In the genomic region with DNA sequence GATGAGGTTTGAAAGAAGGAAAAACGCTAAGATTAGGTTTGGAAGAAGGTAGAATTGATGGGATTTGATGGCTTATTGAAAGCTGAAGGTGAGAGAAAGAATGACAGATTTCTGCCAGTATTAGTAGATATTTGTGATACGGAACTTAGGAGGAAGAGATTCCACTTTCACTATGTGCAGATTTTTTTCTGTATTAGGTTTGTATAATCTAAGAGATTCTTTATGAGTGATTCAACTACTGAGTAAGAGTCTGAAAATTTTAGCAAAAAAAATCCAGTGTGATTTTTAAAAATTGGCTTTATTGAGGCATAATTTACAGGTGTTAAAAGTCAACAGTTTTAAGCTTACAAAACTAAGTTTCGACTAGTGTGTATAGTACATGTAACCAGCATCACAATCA, we compare ENCODE assay signal across 28 cellular contexts. TPM values are rescaled to one million over a fixed set of nuclear protein-coding genes. Genes with fewer than 3 reads are reported as not detected.
DNase-seq lines count a peak whose midpoint lies in the region; ATAC-seq and TF ChIP-seq lines count a peak whose summit lies in the region.
"Had no signal": no experiment of that assay in that cellular context is flagged by ENCODE, and none has a peak within 500 bp of the region (broad histone marks: within the 10 kb centered on the region; RNA-seq: fewer than 3 reads in every experiment).

No MANE protein-coding gene starts in this region.

- H3K4me2 ChIP-seq in fibroblast of lung (ENCODE audit: extremely low read depth, insufficient read depth, low read length) (peak overlapping the region; percentile 39), smooth muscle cell (peak overlapping the region; percentile 56)

- no peak overlapping the region for H3K4me3 Mint-ChIP-seq in effector memory CD8-positive, alpha-beta T cell
- H3K4me3 Mint-ChIP-seq: activated CD8-positive, alpha-beta T cell treated with anti-CD3 and anti-CD28 coated beads for 36 hours; activated naive CD4-positive, alpha-beta T cell treated with anti-CD3 and anti-CD28 coated beads, Interleukin-2, amount 10 ng/mL, durations not matched to agents 7 days and 5 days; activated T-cell treated with anti-CD3 and anti-CD28 coated beads, Interleukin-2, amount 50 U/mL, for 4 hours; B cell; endodermal cell; immature natural killer cell; neural crest cell; stimulated activated naive CD8-positive, alpha-beta T cell treated with anti-CD3 and anti-CD28 coated beads, Interleukin-15, amount 100 ng/mL, for 72 hours; T-helper 17 cell had no signal

- no peaks in the 10 kb centered on the region for H3K9me3 Mint-ChIP-seq in effector memory CD8-positive, alpha-beta T cell
- H3K9me3 Mint-ChIP-seq: activated CD8-positive, alpha-beta T cell treated with anti-CD3 and anti-CD28 coated beads for 36 hours; activated naive CD4-positive, alpha-beta T cell treated with anti-CD3 and anti-CD28 coated beads, Interleukin-2, amount 10 ng/mL, durations not matched to agents 7 days and 5 days; activated T-cell treated with anti-CD3 and anti-CD28 coated beads, Interleukin-2, amount 50 U/mL, for 4 hours; endodermal cell; immature natural killer cell; neural crest cell; stimulated activated naive CD8-positive, alpha-beta T cell treated with anti-CD3 and anti-CD28 coated beads, Interleukin-15, amount 100 ng/mL, for 72 hours had no signal

- H3F3A ChIP-seq in smooth muscle cell (ENCODE audit: low read depth), result no peaks in the 10 kb centered on the region

- no peaks in the 10 kb centered on the region for H3K27me3 Mint-ChIP-seq in effector memory CD8-positive, alpha-beta T cell
- H3K27me3 Mint-ChIP-seq: activated CD8-positive, alpha-beta T cell treated with anti-CD3 and anti-CD28 coated beads for 36 hours; activated naive CD4-positive, alpha-beta T cell treated with anti-CD3 and anti-CD28 coated beads, Interleukin-2, amount 10 ng/mL, durations not matched to agents 7 days and 5 days; B cell; stimulated activated naive CD8-positive, alpha-beta T cell treated with anti-CD3 and anti-CD28 coated beads, Interleukin-15, amount 100 ng/mL, for 72 hours; T-helper 17 cell had no signal

- peaks cover 47% of the 10 kb centered on the region for H3K4me1 ChIP-seq in SJSA1 (replicated peaks)
- peaks cover 4% of the 10 kb centered on the region for H3K4me1 ChIP-seq in fibroblast of lung (ENCODE audit: control insufficient read depth, extremely low read depth, insufficient read depth, low read length)
- no peaks in the 10 kb centered on the region for H3K4me1 ChIP-seq in smooth muscle cell (ENCODE audit: low read depth)
- H3K4me1 ChIP-seq: heart right ventricle, SJCRH30 had no signal

- H3K4me1 Mint-ChIP-seq in effector memory CD8-positive, alpha-beta T cell (ENCODE audit: low read depth in 2 of 2), result no peaks in the 10 kb centered on the region
- H3K4me1 Mint-ChIP-seq: activated naive CD4-positive, alpha-beta T cell treated with anti-CD3 and anti-CD28 coated beads, Interleukin-2, amount 10 ng/mL, durations not matched to agents 7 days and 5 days; B cell; endodermal cell; neural crest cell; stimulated activated naive CD8-positive, alpha-beta T cell treated with anti-CD3 and anti-CD28 coated beads, Interleukin-15, amount 100 ng/mL, for 72 hours had no signal

- H3K4me3 ChIP-seq in SJSA1 (no peak overlapping the region), fibroblast of lung (replicated peaks in 1 of 4; ENCODE audit: control extremely low read depth in 1 of 4, insufficient read depth in 1 of 4, low read depth in 3 of 4, low read length in 4 of 4) (peak overlapping the region in 2 of 4 experiments; percentile 10 to 37), smooth muscle cell (no peak overlapping the region)
- H3K4me3 ChIP-seq: heart right ventricle, MG63, mucosa of descending colon, SJCRH30 had no signal

- TF ChIP-seq CTCF in fibroblast of lung (conservative IDR thresholded peaks at IDR 0.05 in 1 of 2, IDR thresholded peaks at IDR 0.05 in 1 of 2; ENCODE audit: low read depth in 1 of 2, low read length in 2 of 2) (no peak), smooth muscle cell (IDR thresholded peaks at IDR 0.05; ENCODE audit: borderline replicate concordance, insufficient read depth, poor library complexity, severe bottlenecking) (no peak)

- H4K20me1 ChIP-seq in fibroblast of lung (ENCODE audit: control insufficient read depth, extremely low read depth, insufficient read depth, low read length), result no peaks in the 10 kb centered on the region
- peaks cover 12% of the 10 kb centered on the region for H4K20me1 ChIP-seq in smooth muscle cell (ENCODE audit: low read depth)

- DNase-seq in HCEC 1CT (peak; percentile 66), SJSA1 (ENCODE audit: low read depth in 1 of 2, low spot score in 2 of 2) (peak in 1 of 2 experiments; percentile 71), fibroblast of lung (ENCODE audit: low read depth in 2 of 2) (peak; percentile 34 to 57), smooth muscle cell (lab: John Stamatoyannopoulos, UW; ENCODE audit: unreplicated experiment) (no peak), NCI-H128 (lab: John Stamatoyannopoulos, UW; ENCODE audit: unreplicated experiment) (no peak)
- no peak for DNase-seq in effector memory CD8-positive, alpha-beta T cell
- no peak for DNase-seq in activated CD4-positive, alpha-beta T cell treated with anti-CD3 and anti-CD28 coated beads, Interleukin-2, amount 50 U/mL, for 48 hours
- DNase-seq: activated CD8-positive, alpha-beta T cell treated with anti-CD3 and anti-CD28 coated beads for 36 hours; activated naive CD4-positive, alpha-beta T cell treated with anti-CD3 and anti-CD28 coated beads, Interleukin-2, amount 10 ng/mL, durations not matched to agents 7 days and 5 days; activated T-cell treated with anti-CD3 and anti-CD28 coated beads, Interleukin-2, amount 50 U/mL, for 4 hours; aorta; DMS79; endodermal cell; heart right ventricle; immature natural killer cell; MG63; mucosa of descending colon; NCI-H1436 treated with DMSO at 0.1 percent for 48 hours; NCI-H2171; NCI-H748 treated with DMSO at 0.1 percent for 48 hours; SJCRH30; stimulated activated CD4-positive, alpha-beta T cell treated with anti-CD3 and anti-CD28 coated beads, Interleukin-4, amount 100 ng/mL, for 4 hours; stimulated activated naive CD8-positive, alpha-beta T cell treated with anti-CD3 and anti-CD28 coated beads, Interleukin-15, amount 100 ng/mL, for 72 hours; T-helper 17 cell; WERI-Rb-1 had no signal

- H3K9ac ChIP-seq in fibroblast of lung (ENCODE audit: insufficient read depth, low read length), result no peak overlapping the region
- H3K9ac ChIP-seq in smooth muscle cell (ENCODE audit: low read depth), result no peak overlapping the region

- no peak overlapping the region for H2AFZ ChIP-seq in fibroblast of lung (ENCODE audit: low read length)
- H2AFZ ChIP-seq in smooth muscle cell (ENCODE audit: low read depth), result no peak overlapping the region

- H3K9me3 ChIP-seq in SJSA1 (replicated peaks) (no peaks in the 10 kb centered on the region), fibroblast of lung (ENCODE audit: control insufficient read depth, insufficient read depth, low read depth, low read length) (no peaks in the 10 kb centered on the region), smooth muscle cell (replicated peaks; ENCODE audit: low read depth) (no peaks in the 10 kb centered on the region)
- H3K9me3 ChIP-seq: heart right ventricle, MG63, mucosa of descending colon, SJCRH30 had no signal

- ATAC-seq in effector memory CD8-positive, alpha-beta T cell (replicated peaks), result no peak
- ATAC-seq in GM21619 (IDR thresholded peaks at IDR 0.05; ENCODE audit: unreplicated experiment), result no peak
- ATAC-seq: activated CD8-positive, alpha-beta T cell treated with anti-CD3 and anti-CD28 coated beads for 36 hours; activated T-cell treated with anti-CD3 and anti-CD28 coated beads, Interleukin-2, amount 50 U/mL, for 4 hours; heart right ventricle; mucosa of descending colon; stimulated activated naive CD8-positive, alpha-beta T cell treated with anti-CD3 and anti-CD28 coated beads, Interleukin-15, amount 100 ng/mL, for 72 hours; T-helper 17 cell had no signal

- WGBS in smooth muscle cell (ENCODE audit: low lambda C conversion rate), result 80% methylated on average over 3 of the region's 3 CpGs

- H3K27ac Mint-ChIP-seq in effector memory CD8-positive, alpha-beta T cell, result no peak overlapping the region
- H3K27ac Mint-ChIP-seq: activated CD8-positive, alpha-beta T cell treated with anti-CD3 and anti-CD28 coated beads for 36 hours; activated naive CD4-positive, alpha-beta T cell treated with anti-CD3 and anti-CD28 coated beads, Interleukin-2, amount 10 ng/mL, durations not matched to agents 7 days and 5 days; B cell; endodermal cell; immature natural killer cell; stimulated activated naive CD8-positive, alpha-beta T cell treated with anti-CD3 and anti-CD28 coated beads, Interleukin-15, amount 100 ng/mL, for 72 hours; T-helper 17 cell had no signal

- H3K36me3 ChIP-seq in SJSA1, result peaks cover 21% of the 10 kb centered on the region
- no peaks in the 10 kb centered on the region for H3K36me3 ChIP-seq in fibroblast of lung (ENCODE audit: control insufficient read depth, insufficient read depth, low read length)
- H3K36me3 ChIP-seq in smooth muscle cell (ENCODE audit: low read depth), result no peaks in the 10 kb centered on the region
- H3K36me3 ChIP-seq: WERI-Rb-1 had no signal

- H3K27ac ChIP-seq in SJSA1 (peak overlapping the region; percentile 95), fibroblast of lung (ENCODE audit: insufficient read depth, low read length) (peak overlapping the region; percentile 52), smooth muscle cell (ENCODE audit: low read depth) (peak overlapping the region; percentile 30)
- H3K27ac ChIP-seq: heart right ventricle, SJCRH30, WERI-Rb-1 had no signal

- H3K79me2 ChIP-seq in fibroblast of lung (ENCODE audit: control insufficient read depth, insufficient read depth, low read length), result no peaks in the 10 kb centered on the region
- no peaks in the 10 kb centered on the region for H3K79me2 ChIP-seq in smooth muscle cell (ENCODE audit: low read depth)

- H3K27me3 ChIP-seq in SJSA1 (replicated peaks) (no peaks in the 10 kb centered on the region), fibroblast of lung (ENCODE audit: control insufficient read depth, insufficient read depth, low read length) (no peaks in the 10 kb centered on the region), smooth muscle cell (ENCODE audit: low read depth) (no peaks in the 10 kb centered on the region)
- H3K27me3 ChIP-seq: heart right ventricle, MG63, SJCRH30 had no signal

- peaks cover 9% of the 10 kb centered on the region for H3K36me3 Mint-ChIP-seq in effector memory CD8-positive, alpha-beta T cell (ENCODE audit: insufficient read depth)

RNA-seq across cellular contexts. Expression of gene AP3S1, which starts 54.1 kb away (rescaled TPM):
- 140 and 316 TPM in 2 replicates for total RNA-seq in SJSA1 (2014; rRNA removed; shearing (Covaris generic))
- total RNA-seq in fibroblast of lung (86.7 and 87.8 TPM in 2 replicates), smooth muscle cell (130 and 224 TPM in 2 replicates)
- polyA plus RNA-seq in fibroblast of lung (130 and 165 TPM in 2 replicates), smooth muscle cell (180 and 191 TPM in 2 replicates)
- 103 and 124 TPM in 2 replicates for polyA plus RNA-seq in fibroblast of lung (2012)
- 1.2 and 3.4 TPM in 2 replicates for polyA minus RNA-seq in fibroblast of lung (ENCODE audit: low replicate concordance)

RNA-seq across cellular contexts. Expression of gene ATG12, which starts 54.5 kb away (rescaled TPM):
- 174 and 179 TPM in 2 replicates for total RNA-seq in SJSA1 (2014; rRNA removed; shearing (Covaris generic))
- total RNA-seq in fibroblast of lung (37.2 and 38.8 TPM in 2 replicates), smooth muscle cell (58.6 and 106 TPM in 2 replicates)
- polyA plus RNA-seq in fibroblast of lung (93.0 and 117 TPM in 2 replicates), smooth muscle cell (128 and 139 TPM in 2 replicates)
- polyA plus RNA-seq in fibroblast of lung (2012), result 53.8 and 64.3 TPM in 2 replicates
- 4.7 and 5.8 TPM in 2 replicates for polyA minus RNA-seq in fibroblast of lung (ENCODE audit: low replicate concordance)

Comparison
In these comparisons a context has a peak if more than half of its experiments do, and no peak if none do; other contexts are left out.
1. DNase-seq: peak in HCEC 1CT (single experiment) and fibroblast of lung (2 of 2); none in smooth muscle cell (single experiment), effector memory CD8-positive, alpha-beta T cell (0 of 3), NCI-H128 (single experiment) and activated CD4-positive, alpha-beta T cell treated with anti-CD3 and anti-CD28 coated beads, Interleukin-2, amount 50 U/mL, for 48 hours (0 of 2).
2. H3K27ac ChIP-seq: peak in every context shown above with its lines; median percentile 95 in SJSA1; 52 in fibroblast of lung; 30 in smooth muscle cell.